In genomic region chr4:48340905-48341775, GRCh38 we compare ENCODE assay signal across 8 cellular contexts. TPM values are rescaled to one million over a fixed set of nuclear protein-coding genes. Genes with fewer than 3 reads are reported as not detected.
A peak's percentile ranks its signal among the peaks of the same experiment; 100 is the strongest.
DNase-seq lines count a peak whose midpoint lies in the region; ATAC-seq, FAIRE-seq and TF ChIP-seq lines count a peak whose summit lies in the region.

Gene SLAIN2 (plus strand): TSS chr4:48341529. CDS start chr4:48341740, 211 bp downstream.

- TF ChIP-seq CTCF in heart right ventricle (IDR thresholded peaks at IDR 0.05) (peak in 8 of 9 donors; percentile 19 to 54 (median 38)), upper lobe of right lung (IDR thresholded peaks at IDR 0.05) (peak; percentile 48)

- H3K4me3 ChIP-seq in heart right ventricle (peak within 1 kb of the TSS; percentile 83 to 96 (median 93)), upper lobe of right lung (peak within 1 kb of the TSS; percentile 90)

- ATAC-seq in HG02852 (IDR thresholded peaks at IDR 0.05; ENCODE audit: unreplicated experiment), result peak; percentile 85
- peak; percentile 94 to 98 (median 96) for ATAC-seq in heart right ventricle
- peak; percentile 97 for ATAC-seq in upper lobe of right lung

- no peaks in the 10 kb centered on the region for H3K9me3 ChIP-seq in heart right ventricle
- H3K9me3 ChIP-seq in upper lobe of right lung, result no peaks in the 10 kb centered on the region

- DNase-seq in GM12892 (ENCODE audit: insufficient read length), result peak; percentile 85
- DNase-seq in NCI-H146 (lab: John Stamatoyannopoulos, UW), result peak; percentile 98
- peak; percentile 93 to 97 (median 96) for DNase-seq in T-helper 1 cell
- DNase-seq in amniotic epithelial cell (ENCODE audit: low read depth), result peak; percentile 96
- peak; percentile 99 to 100 for DNase-seq in heart right ventricle
- DNase-seq in posterior vena cava (ENCODE audit: low spot score), result peak; percentile 100
- DNase-seq in upper lobe of right lung, result peak; percentile 100

- FAIRE-seq in GM12892 (lab: Jason Lieb, UNC), result peak; percentile 97

- no peaks in the 10 kb centered on the region for H3K36me3 ChIP-seq in heart right ventricle
- no peaks in the 10 kb centered on the region for H3K36me3 ChIP-seq in upper lobe of right lung

- TF ChIP-seq POLR2A in GM12892 (IDR thresholded peaks at IDR 0.05; ENCODE audit: low read depth, low read length), result peak; percentile 97

- 0 to 1% methylated on average over 87 to 88 of the region's 89 CpGs for WGBS in heart right ventricle, 2 donors

- intact Hi-C loops in heart right ventricle (cut with DNase I) (loop anchor here in 1 of 10 donors (5.0 kb wide), 1 partner anchor 491 kb away; the partner anchor contains the start of gene OCIAD1), posterior vena cava (cut with DNase I) (no loop called here), upper lobe of right lung (cut with DNase I) (no loop called here)

- H3K27ac ChIP-seq in heart right ventricle (peak within 1 kb of the TSS; percentile 95 to 99 (median 99)), upper lobe of right lung (peak within 1 kb of the TSS; percentile 98)

- peaks cover 0 to 57% (median 37%) of the 10 kb centered on the region in 9 donors for H3K4me1 ChIP-seq in heart right ventricle
- peaks cover 15% of the 10 kb centered on the region for H3K4me1 ChIP-seq in upper lobe of right lung

- no peaks in the 10 kb centered on the region for H3K27me3 ChIP-seq in heart right ventricle
- no peaks in the 10 kb centered on the region for H3K27me3 ChIP-seq in upper lobe of right lung

RNA-seq across cellular contexts. Expression of gene SLAIN2, which starts in this region (rescaled TPM):
- polyA plus RNA-seq in GM12892 (2012; ENCODE audit: missing spikeins), result 35.2 TPM
- 100 to 1,000 TPM; 100 to 185 (median 135) TPM for total RNA-seq in heart right ventricle
- 10 to 100 TPM; 16.4 to 45.8 TPM for polyA plus RNA-seq in heart right ventricle
- total RNA-seq in posterior vena cava, result 100 to 1,000 TPM in 1 of 2 donors, 10 to 100 TPM in 1; 88.3 to 131 TPM
- total RNA-seq in upper lobe of right lung, result 94.3 TPM

Comparison
In these comparisons a context has a peak if more than half of its experiments do, and no peak if none do; other contexts are left out.
1. Peak in every context shown above with its lines: DNase-seq, ATAC-seq, H3K4me3 ChIP-seq and H3K27ac ChIP-seq.